8 cellular contexts compared by ENCODE assay signal in genomic region chr20:41072099-41072798, GRCh38. TPM values are rescaled to one million over a fixed set of nuclear protein-coding genes. Genes with fewer than 3 reads are reported as not detected.
DNase-seq lines count a peak whose midpoint lies in the region; ATAC-seq and TF ChIP-seq lines count a peak whose summit lies in the region.

No MANE protein-coding gene starts in this region.

- H3K4me3 ChIP-seq in brain microvascular endothelial cell (ENCODE audit: low read depth, low read length) (no peak overlapping the region), liver (ENCODE audit: low read depth in 1 of 3, low read length in 3 of 3) (no peak overlapping the region)

- peaks cover 0 to 4% (median 2%) of the 10 kb centered on the region in 4 donors for H3K4me1 ChIP-seq in liver (ENCODE audit: control insufficient read depth in 4 of 4, insufficient read depth in 4 of 4, low read length in 3 of 4)

- H3K27me3 ChIP-seq in brain microvascular endothelial cell (replicated peaks) = no peaks in the 10 kb centered on the region
- no peaks in the 10 kb centered on the region for H3K27me3 ChIP-seq in liver (ENCODE audit: control insufficient read depth in 4 of 4, insufficient read depth in 4 of 4, low read length in 3 of 4)

- no peak overlapping the region for H3K9ac ChIP-seq in liver (ENCODE audit: low read depth in 1 of 2, low read length in 2 of 2)

- peaks cover 5% of the 10 kb centered on the region for H3K36me3 ChIP-seq in brain microvascular endothelial cell (replicated peaks)
- peaks cover 0 to 7% (median 3%) of the 10 kb centered on the region in 4 donors for H3K36me3 ChIP-seq in liver (ENCODE audit: control insufficient read depth in 4 of 4, insufficient read depth in 3 of 4, low read depth in 1 of 4, low read length in 3 of 4)

- H3K27ac ChIP-seq in brain microvascular endothelial cell = peak overlapping the region; percentile 78
- H3K27ac ChIP-seq in liver (ENCODE audit: low read depth in 1 of 2, low read length in 2 of 2) = peak overlapping the region; percentile 56 to 68

- TF ChIP-seq CTCF in brain microvascular endothelial cell (IDR thresholded peaks at IDR 0.05; ENCODE audit: low read depth, low read length, missing control alignments) = no peak
- TF ChIP-seq CTCF in liver (IDR thresholded peaks at IDR 0.05; ENCODE audit: low read depth, low read length, missing input control) = no peak

- in situ Hi-C loops in brain microvascular endothelial cell (cut with HindIII; ENCODE audit: low pct_ligation_motif_present, low sequenced_read_pairs) = no loop called here

- H3K9me3 ChIP-seq in liver (ENCODE audit: control insufficient read depth in 4 of 4, low read length in 3 of 4) = no peaks in the 10 kb centered on the region

- ATAC-seq in Right ventricle myocardium inferior (peak; percentile 53), GM18870 (IDR thresholded peaks at IDR 0.05; ENCODE audit: unreplicated experiment) (no peak), HG02642 (IDR thresholded peaks at IDR 0.05; ENCODE audit: poor library complexity, unreplicated experiment) (no peak)

- 75% methylated on average over 3 of the region's 3 CpGs for WGBS in liver

- DNase-seq in Right ventricle myocardium inferior (ENCODE audit: missing footprints) = no peak
- no peak for DNase-seq in cardiac septum (ENCODE audit: low spot score)
- DNase-seq in brain microvascular endothelial cell = peak; percentile 79
- DNase-seq in activated CD8-positive, alpha-beta memory T cell treated with anti-CD3 and anti-CD28 coated beads for 24 hours = no peak
- no peak for DNase-seq in NCI-H2107 treated with DMSO at 0.1 percent for 48 hours (lab: John Stamatoyannopoulos, UW; ENCODE audit: unreplicated experiment)

- TF ChIP-seq RAD21 in liver (IDR thresholded peaks at IDR 0.05) = no peak

- intact Hi-C loops in Right ventricle myocardium inferior (cut with DNase I) (no loop called here), cardiac septum (cut with DNase I) (no loop called here)

TF ChIP-seq in liver, 16 proteins besides CTCF, POLR2A, EP300 and RAD21:
- TF ChIP-seq RXRA (IDR thresholded peaks at IDR 0.05) = peak in 1 of 2 donors; percentile 35
- peak; percentile 56 to 64 for TF ChIP-seq JUND (IDR thresholded peaks at IDR 0.05)
- TF ChIP-seq GABPA (IDR thresholded peaks at IDR 0.05 in 1 of 2, conservative IDR thresholded peaks at IDR 0.05 in 1 of 2) = no peak
- TF ChIP-seq TAF1 (conservative IDR thresholded peaks at IDR 0.05) = no peak

RNA-seq across cellular contexts. Expression of gene TOP1, which starts 43.6 kb away (rescaled TPM):
- total RNA-seq in Right ventricle myocardium inferior (23.9 TPM), cardiac septum (23.5 TPM), liver (10 to 100 TPM; 21.1 to 62.1 TPM)
- 10 to 100 TPM; 13.7 to 17.8 TPM for polyA plus RNA-seq in liver
